ENCODE assay signal across 12 cellular contexts in genomic region chr7:128937271-128937646, GRCh38. TPM values are rescaled to one million over a fixed set of nuclear protein-coding genes. Genes with fewer than 3 reads are reported as not detected.
DNase-seq lines count a peak whose midpoint lies in the region; ATAC-seq and TF ChIP-seq lines count a peak whose summit lies in the region.
"Had no signal": no experiment of that assay in that cellular context is flagged by ENCODE, and none has a peak within 500 bp of the region (broad histone marks: within the 10 kb centered on the region; RNA-seq: fewer than 3 reads in every experiment).

No MANE protein-coding gene starts in this region.

- intact Hi-C loops in spleen (cut with DNase I; ENCODE audit: low total_unique reads): no loop called here

- no peaks in the 10 kb centered on the region for H3K9me2 ChIP-seq in SK-N-SH

- CTCF ChIA-PET in SK-N-SH (lab: Yijun Ruan, JAX): interaction anchor here (0.6 to 2.1 kb wide), 9 partner anchors 11 to 848 kb away, joined by 3 to 5 read pairs (median 3); no protein-coding TSS in a partner anchor

- TF ChIP-seq CTCF in SK-N-SH (IDR thresholded peaks at IDR 0.05) (no peak), RWPE2 (IDR thresholded peaks at IDR 0.05; ENCODE audit: poor library complexity, severe bottlenecking) (no peak), spleen (IDR thresholded peaks at IDR 0.05 in 8 of 11, conservative IDR thresholded peaks at IDR 0.05 in 3 of 11) (no peak)

- H4K20me1 ChIP-seq in SK-N-SH (ENCODE audit: insufficient read depth): no peaks in the 10 kb centered on the region

- peak overlapping the region; percentile 79; the same call in 1 of the 2 replicates for H2AFZ ChIP-seq in SK-N-SH (ENCODE audit: low read depth)

- no peak overlapping the region for H3K27ac ChIP-seq in SK-N-SH (ENCODE audit: low read depth in 2 of 2, low read length in 1 of 2)
- H3K27ac ChIP-seq in RWPE2 (ENCODE audit: poor library complexity, severe bottlenecking): no peak overlapping the region
- no peak overlapping the region for H3K27ac ChIP-seq in iPS DF 6.9 (ENCODE audit: low read length)
- H3K27ac ChIP-seq in spleen: peak overlapping the region; percentile 27 to 91 (median 84)

- H3F3A ChIP-seq in SK-N-SH (replicated peaks; ENCODE audit: insufficient read depth): peaks cover 3% of the 10 kb centered on the region

- H3K9ac ChIP-seq in SK-N-SH: no peak overlapping the region

- H3K4me3 ChIP-seq in SK-N-SH (ENCODE audit: low read depth in 2 of 2, low read length in 1 of 2) (peak overlapping the region in 1 of 2 experiments; percentile 60; a peak in 1 of 4 replicates), RWPE2 (ENCODE audit: severe bottlenecking) (peak overlapping the region; percentile 80), iPS DF 6.9 (ENCODE audit: low read length) (peak overlapping the region; percentile 56; the same call in 1 of the 2 replicates), spleen (peak overlapping the region in 7 of 8 donors; percentile 49 to 88 (median 79))
- H3K4me3 ChIP-seq: K562 had no signal

- POLR2A ChIA-PET in SK-N-SH (lab: Yijun Ruan, JAX): interaction anchor here (0.6 to 1.3 kb wide), 3 partner anchors 11 to 16 kb away, joined by 3 to 7 read pairs (median 4); no protein-coding TSS in a partner anchor

- no peak for DNase-seq in SK-N-SH
- DNase-seq in RWPE2 (ENCODE audit: low spot score): no peak
- no peak for DNase-seq in iPS DF 6.9 (ENCODE audit: low read depth, low spot score)
- no peak for DNase-seq in spleen
- DNase-seq in C1 segment of cervical spinal cord (lab: John Stamatoyannopoulos, UW): no peak
- DNase-seq in KBM-7: no peak
- no peak for DNase-seq in stimulated activated CD4-positive, alpha-beta T cell treated with anti-CD3 and anti-CD28 coated beads, Interleukin-2, amount 100 ng/mL, for 48 hours
- DNase-seq: 8988T; effector CD8-positive, alpha-beta T cell had no signal

- TF ChIP-seq EP300 in SK-N-SH (IDR thresholded peaks at IDR 0.05; ENCODE audit: borderline replicate concordance in 1 of 2, low read depth in 1 of 2, low read length in 1 of 2): no peak

- H3K27me3 ChIP-seq in SK-N-SH (ENCODE audit: insufficient read depth) (peaks cover 41% of the 10 kb centered on the region), RWPE2 (ENCODE audit: insufficient read depth, poor library complexity, severe bottlenecking) (no peaks in the 10 kb centered on the region), iPS DF 6.9 (ENCODE audit: control insufficient read depth, insufficient read depth, low read length) (peaks cover 26% of the 10 kb centered on the region), spleen (replicated peaks in 1 of 7) (peaks cover 0 to 32% (median 0%) of the 10 kb centered on the region in 7 donors)

- H3K36me3 ChIP-seq in SK-N-SH (replicated peaks in 1 of 2; ENCODE audit: control insufficient read depth in 1 of 2, insufficient read depth in 2 of 2, low read length in 1 of 2) (no peaks in the 10 kb centered on the region), RWPE2 (ENCODE audit: low read depth) (no peaks in the 10 kb centered on the region), iPS DF 6.9 (ENCODE audit: control insufficient read depth, insufficient read depth, low read length) (no peaks in the 10 kb centered on the region), spleen (peaks cover 0 to 7% (median 0%) of the 10 kb centered on the region in 6 donors)

- H3K4me1 ChIP-seq in SK-N-SH (ENCODE audit: control insufficient read depth in 1 of 2, insufficient read depth in 2 of 2, low read depth in 1 of 2, low read length in 1 of 2): peaks cover 3 to 11% of the 10 kb centered on the region in 2 experiments; a peak in 1 of 4 replicates
- H3K4me1 ChIP-seq in RWPE2 (ENCODE audit: insufficient read depth, poor library complexity, severe bottlenecking): no peaks in the 10 kb centered on the region
- H3K4me1 ChIP-seq in iPS DF 6.9 (ENCODE audit: control insufficient read depth, insufficient read depth, low read length): peaks cover 2% of the 10 kb centered on the region; the same call in 1 of the 2 replicates
- peaks cover 19 to 97% (median 86%) of the 10 kb centered on the region in 6 donors for H3K4me1 ChIP-seq in spleen

- ATAC-seq in SK-N-SH treated with all-trans-retinoic acid at 6 μM for 48 hours (no peak), RWPE2 (ENCODE audit: low read depth) (no peak)
- ATAC-seq: K562 had no signal

- 78% methylated on average over 17 of the region's 17 CpGs for WGBS in SK-N-SH (ENCODE audit: low lambda C conversion rate)
- WGBS in iPS DF 6.9 (ENCODE audit: insufficient coverage, insufficient read length): no CpG with 5 or more reads among the region's 17 CpGs
- WGBS in spleen, 5 donors: 55 to 68% (median 66%) methylated on average over 14 to 17 of the region's 17 CpGs

- H3K9me3 ChIP-seq in SK-N-SH: no peaks in the 10 kb centered on the region
- H3K9me3 ChIP-seq in RWPE2 (ENCODE audit: severe bottlenecking): no peaks in the 10 kb centered on the region
- H3K9me3 ChIP-seq in iPS DF 6.9 (ENCODE audit: control insufficient read depth, insufficient read depth, low read length): no peaks in the 10 kb centered on the region
- no peaks in the 10 kb centered on the region for H3K9me3 ChIP-seq in spleen

- TF ChIP-seq RAD21 in SK-N-SH (IDR thresholded peaks at IDR 0.05; ENCODE audit: low read length): no peak

- peak overlapping the region; percentile 96 for H3K4me2 ChIP-seq in SK-N-SH

- no peak for TF ChIP-seq POLR2A in spleen (IDR thresholded peaks at IDR 0.05)

- no peaks in the 10 kb centered on the region for H3K79me2 ChIP-seq in SK-N-SH (ENCODE audit: insufficient read depth)

- in situ Hi-C loops in KBM-7 (cut with MboI; ENCODE audit: low pct_unique_long_range_greater_than_20kb, low sequenced_read_pairs): no loop called here

TF ChIP-seq in SK-N-SH, 30 proteins besides CTCF, POLR2A, EP300 and RAD21:
- TF ChIP-seq RXRA (IDR thresholded peaks at IDR 0.05; ENCODE audit: borderline replicate concordance, low read depth): no peak
- TF ChIP-seq YY1 (IDR thresholded peaks at IDR 0.05; ENCODE audit: low read depth): no peak
- TF ChIP-seq ELF1 (IDR thresholded peaks at IDR 0.05): no peak
- TF ChIP-seq FOSL2 (IDR thresholded peaks at IDR 0.05; ENCODE audit: borderline replicate concordance, low read depth): no peak
- TF ChIP-seq JUND (IDR thresholded peaks at IDR 0.05): no peak
- TF ChIP-seq TEAD4 (IDR thresholded peaks at IDR 0.05; ENCODE audit: borderline replicate concordance, insufficient read depth): no peak

TF ChIP-seq in SK-N-SH treated with all-trans-retinoic acid at 6 μM for 48 hours, 23 proteins besides CTCF, POLR2A, EP300 and RAD21:
- TF ChIP-seq ESRRG (CRISPR knock-in tag; IDR thresholded peaks at IDR 0.05) (no peak), ISL1 (CRISPR knock-in tag; IDR thresholded peaks at IDR 0.05) (no peak), CREB5 (CRISPR knock-in tag; IDR thresholded peaks at IDR 0.05; ENCODE audit: low read depth) (no peak), TOX (CRISPR knock-in tag; IDR thresholded peaks at IDR 0.05; ENCODE audit: borderline replicate concordance) (no peak), ZNF70 (CRISPR knock-in tag; IDR thresholded peaks at IDR 0.05) (no peak), CSDC2 (CRISPR knock-in tag; IDR thresholded peaks at IDR 0.05) (no peak), GLIS3 (CRISPR knock-in tag; IDR thresholded peaks at IDR 0.05) (no peak)
- TF ChIP-seq, protein P1, sequence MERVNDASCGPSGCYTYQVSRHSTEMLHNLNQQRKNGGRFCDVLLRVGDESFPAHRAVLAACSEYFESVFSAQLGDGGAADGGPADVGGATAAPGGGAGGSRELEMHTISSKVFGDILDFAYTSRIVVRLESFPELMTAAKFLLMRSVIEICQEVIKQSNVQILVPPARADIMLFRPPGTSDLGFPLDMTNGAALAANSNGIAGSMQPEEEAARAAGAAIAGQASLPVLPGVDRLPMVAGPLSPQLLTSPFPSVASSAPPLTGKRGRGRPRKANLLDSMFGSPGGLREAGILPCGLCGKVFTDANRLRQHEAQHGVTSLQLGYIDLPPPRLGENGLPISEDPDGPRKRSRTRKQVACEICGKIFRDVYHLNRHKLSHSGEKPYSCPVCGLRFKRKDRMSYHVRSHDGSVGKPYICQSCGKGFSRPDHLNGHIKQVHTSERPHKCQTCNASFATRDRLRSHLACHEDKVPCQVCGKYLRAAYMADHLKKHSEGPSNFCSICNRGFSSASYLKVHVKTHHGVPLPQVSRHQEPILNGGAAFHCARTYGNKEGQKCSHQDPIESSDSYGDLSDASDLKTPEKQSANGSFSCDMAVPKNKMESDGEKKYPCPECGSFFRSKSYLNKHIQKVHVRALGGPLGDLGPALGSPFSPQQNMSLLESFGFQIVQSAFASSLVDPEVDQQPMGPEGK (CRISPR knock-in tag; IDR thresholded peaks at IDR 0.05; ENCODE audit: borderline replicate concordance): no peak

RNA-seq across cellular contexts. Expression of gene IRF5, which starts 0.5 kb away (rescaled TPM):
- 0.62 and 1.0 TPM in 2 replicates for polyA plus RNA-seq in SK-N-SH (2012; rRNA removed)
- 0.22 and 0.41 TPM in 2 replicates for polyA plus RNA-seq in SK-N-SH (2012; cell fraction: cytosol; rRNA removed)
- 4.6 and 5.5 TPM in 2 replicates for polyA plus RNA-seq in SK-N-SH (2012; cell fraction: nucleus; rRNA removed)
- total RNA-seq in spleen: 10 to 100 TPM; 34.7 to 56.3 (median 48.2) TPM
- polyA plus RNA-seq in spleen: 10 to 100 TPM; 26.2 to 41.8 (median 41.5) TPM
- polyA plus RNA-seq: K562 had no signal

RNA-seq across cellular contexts. Expression of gene KCP, which starts 26.8 kb away (rescaled TPM):
- polyA plus RNA-seq in SK-N-SH (2012; rRNA removed) (not detected in 2 replicates), spleen (1 to 10 TPM in 1 of 3 donors, under 1 TPM in 2; 0.06 to 2.1 (median 0.35) TPM)
- 0.01 TPM in 1 of 2 replicates, not detected in the other for polyA plus RNA-seq in SK-N-SH (2012; cell fraction: cytosol; rRNA removed)
- polyA plus RNA-seq in SK-N-SH (2012; cell fraction: nucleus; rRNA removed): 0.08 and 0.11 TPM in 2 replicates
- total RNA-seq in spleen: under 1 TPM; 0.14 to 0.89 (median 0.72) TPM
- total RNA-seq: pulmonary artery endothelial cell had no signal

Comparison
In these comparisons a context has a peak if more than half of its experiments do, and no peak if none do; other contexts are left out.
1. H3K27ac ChIP-seq: peak in spleen (8 of 8); none in SK-N-SH (0 of 2), RWPE2 (single experiment) and iPS DF 6.9 (single experiment).
2. RNA of gene IRF5, which starts 0.5 kb away (polyA plus RNA-seq): 26.2 to 41.8 TPM in spleen; 0.22 to 5.5 TPM in SK-N-SH; every median in the first group is over 4 times any median in the second.